Comparison of ENCODE assay signal across 2 cellular contexts in genomic region chr1:100794719-100795645, GRCh38.
TF ChIP-seq lines count a peak whose summit lies in the region.

No MANE protein-coding gene starts in this region.

TF ChIP-seq in SK-N-SH, 30 proteins besides CTCF, POLR2A, EP300 and RAD21 (continued from another document):
- TF ChIP-seq, protein P1, sequence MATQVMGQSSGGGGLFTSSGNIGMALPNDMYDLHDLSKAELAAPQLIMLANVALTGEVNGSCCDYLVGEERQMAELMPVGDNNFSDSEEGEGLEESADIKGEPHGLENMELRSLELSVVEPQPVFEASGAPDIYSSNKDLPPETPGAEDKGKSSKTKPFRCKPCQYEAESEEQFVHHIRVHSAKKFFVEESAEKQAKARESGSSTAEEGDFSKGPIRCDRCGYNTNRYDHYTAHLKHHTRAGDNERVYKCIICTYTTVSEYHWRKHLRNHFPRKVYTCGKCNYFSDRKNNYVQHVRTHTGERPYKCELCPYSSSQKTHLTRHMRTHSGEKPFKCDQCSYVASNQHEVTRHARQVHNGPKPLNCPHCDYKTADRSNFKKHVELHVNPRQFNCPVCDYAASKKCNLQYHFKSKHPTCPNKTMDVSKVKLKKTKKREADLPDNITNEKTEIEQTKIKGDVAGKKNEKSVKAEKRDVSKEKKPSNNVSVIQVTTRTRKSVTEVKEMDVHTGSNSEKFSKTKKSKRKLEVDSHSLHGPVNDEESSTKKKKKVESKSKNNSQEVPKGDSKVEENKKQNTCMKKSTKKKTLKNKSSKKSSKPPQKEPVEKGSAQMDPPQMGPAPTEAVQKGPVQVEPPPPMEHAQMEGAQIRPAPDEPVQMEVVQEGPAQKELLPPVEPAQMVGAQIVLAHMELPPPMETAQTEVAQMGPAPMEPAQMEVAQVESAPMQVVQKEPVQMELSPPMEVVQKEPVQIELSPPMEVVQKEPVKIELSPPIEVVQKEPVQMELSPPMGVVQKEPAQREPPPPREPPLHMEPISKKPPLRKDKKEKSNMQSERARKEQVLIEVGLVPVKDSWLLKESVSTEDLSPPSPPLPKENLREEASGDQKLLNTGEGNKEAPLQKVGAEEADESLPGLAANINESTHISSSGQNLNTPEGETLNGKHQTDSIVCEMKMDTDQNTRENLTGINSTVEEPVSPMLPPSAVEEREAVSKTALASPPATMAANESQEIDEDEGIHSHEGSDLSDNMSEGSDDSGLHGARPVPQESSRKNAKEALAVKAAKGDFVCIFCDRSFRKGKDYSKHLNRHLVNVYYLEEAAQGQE (IDR thresholded peaks at IDR 0.05; ENCODE audit: low read depth, low read length): no peak
- TF ChIP-seq TEAD4 (IDR thresholded peaks at IDR 0.05; ENCODE audit: borderline replicate concordance, insufficient read depth) (no peak), MEF2A (IDR thresholded peaks at IDR 0.05; ENCODE audit: borderline replicate concordance, low read depth) (no peak), RFX5 (IDR thresholded peaks at IDR 0.05; ENCODE audit: low read length) (no peak), PBX3 (IDR thresholded peaks at IDR 0.05) (0 out of 2 replicates have a peak, but pooled peaks have one; percentile 16), RXRA (IDR thresholded peaks at IDR 0.05; ENCODE audit: borderline replicate concordance, low read depth) (no peak), SMC3 (IDR thresholded peaks at IDR 0.05; ENCODE audit: low read depth, low read length) (no peak), FOSL2 (IDR thresholded peaks at IDR 0.05; ENCODE audit: borderline replicate concordance, low read depth) (no peak), RCOR1 (IDR thresholded peaks at IDR 0.05; ENCODE audit: low read length) (no peak), TCF12 (IDR thresholded peaks at IDR 0.05) (peak; percentile 42; the same call in 1 of the 2 replicates), ELF1 (IDR thresholded peaks at IDR 0.05) (no peak), FOXM1 (IDR thresholded peaks at IDR 0.05; ENCODE audit: low read depth) (no peak), GABPA (IDR thresholded peaks at IDR 0.05; ENCODE audit: low read depth) (no peak)
- TF ChIP-seq, protein P2, sequence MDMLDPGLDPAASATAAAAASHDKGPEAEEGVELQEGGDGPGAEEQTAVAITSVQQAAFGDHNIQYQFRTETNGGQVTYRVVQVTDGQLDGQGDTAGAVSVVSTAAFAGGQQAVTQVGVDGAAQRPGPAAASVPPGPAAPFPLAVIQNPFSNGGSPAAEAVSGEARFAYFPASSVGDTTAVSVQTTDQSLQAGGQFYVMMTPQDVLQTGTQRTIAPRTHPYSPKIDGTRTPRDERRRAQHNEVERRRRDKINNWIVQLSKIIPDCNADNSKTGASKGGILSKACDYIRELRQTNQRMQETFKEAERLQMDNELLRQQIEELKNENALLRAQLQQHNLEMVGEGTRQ (IDR thresholded peaks at IDR 0.05; ENCODE audit: borderline replicate concordance, low read depth, low read length): no peak
- TF ChIP-seq, protein P3, sequence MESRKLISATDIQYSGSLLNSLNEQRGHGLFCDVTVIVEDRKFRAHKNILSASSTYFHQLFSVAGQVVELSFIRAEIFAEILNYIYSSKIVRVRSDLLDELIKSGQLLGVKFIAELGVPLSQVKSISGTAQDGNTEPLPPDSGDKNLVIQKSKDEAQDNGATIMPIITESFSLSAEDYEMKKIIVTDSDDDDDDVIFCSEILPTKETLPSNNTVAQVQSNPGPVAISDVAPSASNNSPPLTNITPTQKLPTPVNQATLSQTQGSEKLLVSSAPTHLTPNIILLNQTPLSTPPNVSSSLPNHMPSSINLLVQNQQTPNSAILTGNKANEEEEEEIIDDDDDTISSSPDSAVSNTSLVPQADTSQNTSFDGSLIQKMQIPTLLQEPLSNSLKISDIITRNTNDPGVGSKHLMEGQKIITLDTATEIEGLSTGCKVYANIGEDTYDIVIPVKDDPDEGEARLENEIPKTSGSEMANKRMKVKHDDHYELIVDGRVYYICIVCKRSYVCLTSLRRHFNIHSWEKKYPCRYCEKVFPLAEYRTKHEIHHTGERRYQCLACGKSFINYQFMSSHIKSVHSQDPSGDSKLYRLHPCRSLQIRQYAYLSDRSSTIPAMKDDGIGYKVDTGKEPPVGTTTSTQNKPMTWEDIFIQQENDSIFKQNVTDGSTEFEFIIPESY (IDR thresholded peaks at IDR 0.05; ENCODE audit: borderline replicate concordance, low read depth): no peak
- TF ChIP-seq, protein P4, sequence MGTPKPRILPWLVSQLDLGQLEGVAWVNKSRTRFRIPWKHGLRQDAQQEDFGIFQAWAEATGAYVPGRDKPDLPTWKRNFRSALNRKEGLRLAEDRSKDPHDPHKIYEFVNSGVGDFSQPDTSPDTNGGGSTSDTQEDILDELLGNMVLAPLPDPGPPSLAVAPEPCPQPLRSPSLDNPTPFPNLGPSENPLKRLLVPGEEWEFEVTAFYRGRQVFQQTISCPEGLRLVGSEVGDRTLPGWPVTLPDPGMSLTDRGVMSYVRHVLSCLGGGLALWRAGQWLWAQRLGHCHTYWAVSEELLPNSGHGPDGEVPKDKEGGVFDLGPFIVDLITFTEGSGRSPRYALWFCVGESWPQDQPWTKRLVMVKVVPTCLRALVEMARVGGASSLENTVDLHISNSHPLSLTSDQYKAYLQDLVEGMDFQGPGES (IDR thresholded peaks at IDR 0.05; ENCODE audit: low read depth, low read length): no peak

TF ChIP-seq in SK-N-SH treated with all-trans-retinoic acid at 6 μM for 48 hours, 23 proteins besides CTCF, POLR2A, EP300 and RAD21 (continued from another document):
- TF ChIP-seq TSHZ2 (CRISPR knock-in tag; IDR thresholded peaks at IDR 0.05) (no peak), GLIS3 (CRISPR knock-in tag; IDR thresholded peaks at IDR 0.05) (no peak), ESRRG (CRISPR knock-in tag; IDR thresholded peaks at IDR 0.05) (no peak), RARB (CRISPR knock-in tag; IDR thresholded peaks at IDR 0.05) (no peak), ZFP3 (CRISPR knock-in tag; IDR thresholded peaks at IDR 0.05) (no peak), ARNTL (CRISPR knock-in tag; IDR thresholded peaks at IDR 0.05; ENCODE audit: borderline replicate concordance, low read depth) (no peak), BACH2 (CRISPR knock-in tag; IDR thresholded peaks at IDR 0.05; ENCODE audit: borderline replicate concordance) (no peak), TOX (CRISPR knock-in tag; IDR thresholded peaks at IDR 0.05; ENCODE audit: borderline replicate concordance) (no peak)
- TF ChIP-seq, protein P5, sequence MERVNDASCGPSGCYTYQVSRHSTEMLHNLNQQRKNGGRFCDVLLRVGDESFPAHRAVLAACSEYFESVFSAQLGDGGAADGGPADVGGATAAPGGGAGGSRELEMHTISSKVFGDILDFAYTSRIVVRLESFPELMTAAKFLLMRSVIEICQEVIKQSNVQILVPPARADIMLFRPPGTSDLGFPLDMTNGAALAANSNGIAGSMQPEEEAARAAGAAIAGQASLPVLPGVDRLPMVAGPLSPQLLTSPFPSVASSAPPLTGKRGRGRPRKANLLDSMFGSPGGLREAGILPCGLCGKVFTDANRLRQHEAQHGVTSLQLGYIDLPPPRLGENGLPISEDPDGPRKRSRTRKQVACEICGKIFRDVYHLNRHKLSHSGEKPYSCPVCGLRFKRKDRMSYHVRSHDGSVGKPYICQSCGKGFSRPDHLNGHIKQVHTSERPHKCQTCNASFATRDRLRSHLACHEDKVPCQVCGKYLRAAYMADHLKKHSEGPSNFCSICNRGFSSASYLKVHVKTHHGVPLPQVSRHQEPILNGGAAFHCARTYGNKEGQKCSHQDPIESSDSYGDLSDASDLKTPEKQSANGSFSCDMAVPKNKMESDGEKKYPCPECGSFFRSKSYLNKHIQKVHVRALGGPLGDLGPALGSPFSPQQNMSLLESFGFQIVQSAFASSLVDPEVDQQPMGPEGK (CRISPR knock-in tag; IDR thresholded peaks at IDR 0.05; ENCODE audit: borderline replicate concordance): no peak
